Comparison of ENCODE assay signal across 8 cellular contexts in the genomic region with DNA sequence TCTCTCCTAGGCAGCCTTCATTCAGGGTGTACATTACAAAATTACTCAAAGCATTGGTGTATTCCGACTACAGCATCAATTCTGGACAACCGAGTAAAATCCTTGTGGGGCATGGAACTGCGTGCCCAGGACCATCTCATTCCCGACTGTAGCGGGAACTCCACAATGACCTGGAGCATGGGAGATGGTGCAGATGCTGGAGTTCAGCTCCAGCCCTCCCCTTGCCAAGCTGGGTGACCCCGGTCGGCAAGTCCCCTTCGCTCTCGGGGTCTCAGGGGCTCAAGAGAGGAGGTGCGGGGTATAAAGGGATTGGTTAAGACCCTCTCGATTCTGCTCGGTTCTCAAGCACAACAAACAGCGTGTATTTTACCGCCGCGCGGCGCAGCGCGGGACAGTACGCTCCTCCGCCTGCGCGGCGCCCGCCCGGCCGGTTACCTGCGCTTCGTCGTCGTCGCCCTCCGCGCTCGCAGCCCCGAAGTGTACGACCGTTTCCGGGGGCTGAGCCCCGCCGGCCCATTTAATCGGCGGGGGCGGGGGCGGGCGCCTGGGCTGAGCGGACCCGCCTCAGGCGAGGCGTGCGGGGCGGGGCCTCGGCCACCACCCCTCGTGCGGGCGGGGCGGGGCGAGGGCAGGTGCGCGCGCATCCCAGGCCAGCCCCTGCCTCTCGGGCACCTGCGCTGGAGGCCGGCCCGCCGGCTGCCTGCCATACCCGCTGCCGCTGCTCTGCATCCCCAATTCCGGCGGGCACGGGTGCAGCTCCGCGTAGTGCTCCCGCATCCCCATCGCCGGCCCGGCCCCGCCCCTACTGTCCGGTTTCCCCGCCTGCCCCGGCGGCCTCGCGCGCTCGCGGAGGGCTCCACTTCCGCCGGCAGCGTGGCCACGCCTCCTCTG. TPM values are rescaled to one million over a fixed set of nuclear protein-coding genes. Genes with fewer than 3 reads are reported as not detected.
A peak's percentile ranks its signal among the peaks of the same experiment; 100 is the strongest.
DNase-seq lines count a peak whose midpoint lies in the region; ATAC-seq, FAIRE-seq and TF ChIP-seq lines count a peak whose summit lies in the region.

A gene (minus strand): TSS at position 493 of the 891 bp plus-strand sequence. CDS start 691 bp downstream, outside the sequence.

- peak within 1 kb of the TSS; percentile 69 to 93 for H3K4me3 ChIP-seq in foreskin fibroblast (ENCODE audit: low read depth in 1 of 2, low read length in 2 of 2)
- H3K4me3 ChIP-seq in thoracic aorta: peak within 1 kb of the TSS; percentile 80

- peak within 1 kb of the TSS; percentile 78 to 83 for H3K27ac ChIP-seq in thoracic aorta

- no peaks in the 10 kb centered on the region for H3K27me3 ChIP-seq in thoracic aorta (replicated peaks; ENCODE audit: insufficient read depth)

- TF ChIP-seq CTCF in D721Med (IDR thresholded peaks at IDR 0.05; ENCODE audit: insufficient read depth, missing control alignments) (no peak), foreskin fibroblast (IDR thresholded peaks at IDR 0.05; ENCODE audit: low read depth, low read length) (no peak), thoracic aorta (IDR thresholded peaks at IDR 0.05) (no peak)

- FAIRE-seq in D721Med (lab: Jason Lieb, UNC) (no peak), HTR-8/SVneo (lab: Jason Lieb, UNC) (peak; percentile 44)

- no peaks in the 10 kb centered on the region for H3K9me3 ChIP-seq in thoracic aorta

- peaks cover 12 to 57% of the 10 kb centered on the region in 2 donors for H3K4me1 ChIP-seq in thoracic aorta (ENCODE audit: control insufficient read depth in 1 of 2, low read depth in 2 of 2)

- no peaks in the 10 kb centered on the region for H3K36me3 ChIP-seq in thoracic aorta

- DNase-seq in D721Med (ENCODE audit: insufficient read length, low spot score): peak; percentile 60
- peak; percentile 61 for DNase-seq in HTR-8/SVneo (ENCODE audit: insufficient read length, low spot score)
- DNase-seq in RPMI7951 (ENCODE audit: low read depth): peak; percentile 58
- peak; percentile 79 for DNase-seq in activated effector memory CD4-positive, alpha-beta T cell treated with Interleukin-2 at 50 U/mL for 16 hours
- peak; percentile 54 to 83 for DNase-seq in foreskin fibroblast
- peak; percentile 69 for DNase-seq in occipital lobe (lab: John Stamatoyannopoulos, UW)
- no peak for DNase-seq in thoracic aorta (ENCODE audit: low spot score)

- ATAC-seq in GM21367 (IDR thresholded peaks at IDR 0.05; ENCODE audit: unreplicated experiment) (peak; percentile 33), thoracic aorta (ENCODE audit: insufficient number of reproducible peaks, low FRiP score, low read depth) (peak; percentile 9)

RNA-seq across cellular contexts. Expression of the gene that starts here (rescaled TPM):
- total RNA-seq in RPMI7951 (2014; rRNA removed; shearing (Covaris generic)): 50.1 and 82.3 TPM in 2 replicates
- total RNA-seq in occipital lobe (17.3 TPM), thoracic aorta (10 to 100 TPM; 67.3 to 70.1 TPM)
